12 cellular contexts compared by ENCODE assay signal in genomic region chr12:50626026-50626425, GRCh38.
DNase-seq lines count a peak whose midpoint lies in the region; ATAC-seq and TF ChIP-seq lines count a peak whose summit lies in the region.
"Had no signal": no experiment of that assay in that cellular context is flagged by ENCODE, and none has a peak within 500 bp of the region (broad histone marks: within the 10 kb centered on the region; RNA-seq: fewer than 3 reads in every experiment).

No MANE protein-coding gene starts in this region.

- H3K4me3 ChIP-seq in lower leg skin (ENCODE audit: low read depth, poor library complexity, severe bottlenecking) = no peak overlapping the region
- H3K4me3 ChIP-seq: sigmoid colon had no signal

- intact Hi-C loops in left colon (cut with DNase I, micrococcal nuclease) (no loop called here), lower leg skin (cut with DNase I; ENCODE audit: low total_unique reads) (no loop called here)

- 74 to 78% methylated on average over 5 of the region's 5 CpGs for WGBS in lower leg skin, 2 donors

- TF ChIP-seq POLR2A in lower leg skin (IDR thresholded peaks at IDR 0.05) = no peak

- peak; percentile 26 for ATAC-seq in left colon

- no peak for TF ChIP-seq CTCF in lower leg skin (IDR thresholded peaks at IDR 0.05)

- DNase-seq in CD1c-positive myeloid dendritic cell (ENCODE audit: extremely low spot score) = peak; percentile 35
- peak; percentile 76 for DNase-seq in KBM-7
- peak; percentile 69 for DNase-seq in SKM-1 treated with dmso at 0.1 percent for 144 hours (lab: John Stamatoyannopoulos, UW; ENCODE audit: unreplicated experiment)
- no peak for DNase-seq in left colon
- no peak for DNase-seq in inferior parietal cortex (ENCODE audit: extremely low spot score)
- DNase-seq in lower leg skin (ENCODE audit: low spot score in 2 of 2) = no peak
- DNase-seq in activated CD4-positive, CD25-positive, alpha-beta regulatory T cell treated with anti-CD3 and anti-CD28 coated beads, Interleukin-2, amount 50 U/mL, for 72 hours = no peak
- no peak for DNase-seq in stimulated activated CD4-positive, alpha-beta T cell treated with anti-CD3 and anti-CD28 coated beads, Interleukin-2, amount 100 ng/mL, for 48 hours
- DNase-seq: aorta; CD4-positive, alpha-beta T cell; foreskin fibroblast; sigmoid colon had no signal

- in situ Hi-C loops in KBM-7 (cut with MboI; ENCODE audit: low pct_unique_long_range_greater_than_20kb, low sequenced_read_pairs) = no loop called here

Comparison
In these comparisons a context has a peak if more than half of its experiments do, and no peak if none do; other contexts are left out.
1. DNase-seq: peak in CD1c-positive myeloid dendritic cell (single experiment), KBM-7 (single experiment) and SKM-1 treated with dmso at 0.1 percent for 144 hours (single experiment); none in left colon (0 of 2), inferior parietal cortex (single experiment), lower leg skin (0 of 2), activated CD4-positive, CD25-positive, alpha-beta regulatory T cell treated with anti-CD3 and anti-CD28 coated beads, Interleukin-2, amount 50 U/mL, for 72 hours (single experiment) and stimulated activated CD4-positive, alpha-beta T cell treated with anti-CD3 and anti-CD28 coated beads, Interleukin-2, amount 100 ng/mL, for 48 hours (0 of 2).